ENCODE assay signal across 17 cellular contexts in genomic region chrX:84467898-84468297, GRCh38. TPM values are rescaled to one million over a fixed set of nuclear protein-coding genes. Genes with fewer than 3 reads are reported as not detected.
DNase-seq lines count a peak whose midpoint lies in the region; ATAC-seq and TF ChIP-seq lines count a peak whose summit lies in the region.
"Had no signal": no experiment of that assay in that cellular context is flagged by ENCODE, and none has a peak within 500 bp of the region (broad histone marks: within the 10 kb centered on the region; RNA-seq: fewer than 3 reads in every experiment).

No MANE protein-coding gene starts in this region.

- POLR2A ChIA-PET in SK-N-SH (lab: Yijun Ruan, JAX) = no interaction called here

- H3K79me2 ChIP-seq in SK-N-SH (ENCODE audit: insufficient read depth) = no peaks in the 10 kb centered on the region
- H3K79me2 ChIP-seq in Karpas-422 (ENCODE audit: low read length) = no peaks in the 10 kb centered on the region

- H3K9me3 ChIP-seq in SK-N-SH (no peaks in the 10 kb centered on the region), Karpas-422 (ENCODE audit: low read length) (0 out of 2 replicates have a peak, but pooled peaks cover 2% of the 10 kb centered on the region)
- H3K9me3 ChIP-seq: A549, Caco-2 had no signal

- H3K27me3 Mint-ChIP-seq in mesothelial cell of epicardium (ENCODE audit: low read depth) = no peaks in the 10 kb centered on the region
- H3K27me3 Mint-ChIP-seq: B cell; CD4-positive, alpha-beta T cell had no signal

- H3K27me3 ChIP-seq in SK-N-SH (ENCODE audit: insufficient read depth) = no peaks in the 10 kb centered on the region
- no peaks in the 10 kb centered on the region for H3K27me3 ChIP-seq in Karpas-422 (ENCODE audit: low read length)

- DNase-seq in SK-N-SH = peak; percentile 7
- no peak for DNase-seq in mesothelial cell of epicardium (ENCODE audit: low spot score in 2 of 2, unreplicated experiment in 2 of 2)
- DNase-seq in GM19238 (ENCODE audit: insufficient read length, low spot score) = no peak
- DNase-seq in Karpas-422 = no peak
- DNase-seq: AML-193; C1 segment of cervical spinal cord; Caco-2; Calu3; CD4-positive, alpha-beta T cell; CD8-positive, alpha-beta T cell; DMS79 treated with DMSO at 0.1 percent for 48 hours; GF-D8 had no signal

- TF ChIP-seq EP300 in SK-N-SH (IDR thresholded peaks at IDR 0.05; ENCODE audit: borderline replicate concordance in 1 of 2, low read depth in 1 of 2, low read length in 1 of 2) = peak in 1 of 2 experiments; percentile 14; a peak in 1 of 4 replicates

- TF ChIP-seq RAD21 in SK-N-SH (IDR thresholded peaks at IDR 0.05; ENCODE audit: low read length) = no peak

- no peak overlapping the region for H2AFZ ChIP-seq in SK-N-SH (ENCODE audit: low read depth)
- H2AFZ ChIP-seq in Karpas-422 (ENCODE audit: low read length) = no peak overlapping the region

- H3K36me3 ChIP-seq in SK-N-SH (replicated peaks in 1 of 2; ENCODE audit: control insufficient read depth in 1 of 2, insufficient read depth in 2 of 2, low read length in 1 of 2) (peaks cover 5 to 22% of the 10 kb centered on the region in 2 experiments), Karpas-422 (ENCODE audit: insufficient read depth, low read length) (peaks cover 7% of the 10 kb centered on the region; the same call in 1 of the 2 replicates)
- H3K36me3 ChIP-seq: BLaER1 had no signal

- H3K4me3 ChIP-seq in SK-N-SH (ENCODE audit: low read depth in 2 of 2, low read length in 1 of 2) = no peak overlapping the region
- no peak overlapping the region for H3K4me3 ChIP-seq in Karpas-422 (ENCODE audit: low read length)
- H3K4me3 ChIP-seq: A549, BLaER1 had no signal

- peaks cover 24% of the 10 kb centered on the region for H3K36me3 Mint-ChIP-seq in mesothelial cell of epicardium
- H3K36me3 Mint-ChIP-seq: CD8-positive, alpha-beta T cell had no signal

- H3K9me2 ChIP-seq in SK-N-SH (no peaks in the 10 kb centered on the region), Karpas-422 (replicated peaks; ENCODE audit: insufficient read depth, low read length) (no peaks in the 10 kb centered on the region)

- no peak overlapping the region; a peak in 1 of 4 replicates for H3K27ac ChIP-seq in SK-N-SH (ENCODE audit: low read depth in 2 of 2, low read length in 1 of 2)
- no peak overlapping the region for H3K27ac ChIP-seq in Karpas-422 (ENCODE audit: low read length)
- H3K27ac ChIP-seq: 22Rv1, A549, BLaER1 had no signal

- TF ChIP-seq CTCF in SK-N-SH (IDR thresholded peaks at IDR 0.05) (no peak), mesothelial cell of epicardium (IDR thresholded peaks at IDR 0.05; ENCODE audit: unreplicated experiment) (no peak)

- H3K4me1 ChIP-seq in SK-N-SH (ENCODE audit: control insufficient read depth in 1 of 2, insufficient read depth in 2 of 2, low read depth in 1 of 2, low read length in 1 of 2) (no peaks in the 10 kb centered on the region; a peak in 1 of 4 replicates), Karpas-422 (ENCODE audit: low read length) (peaks cover 4% of the 10 kb centered on the region; the same call in 1 of the 2 replicates)
- H3K4me1 ChIP-seq: A549, BLaER1, Caco-2 had no signal

- H4K20me1 ChIP-seq in SK-N-SH (ENCODE audit: insufficient read depth) (no peaks in the 10 kb centered on the region), Karpas-422 (ENCODE audit: insufficient read depth, low read depth, low read length) (no peaks in the 10 kb centered on the region)
- H4K20me1 ChIP-seq: BLaER1 had no signal

- H3K4me1 Mint-ChIP-seq in mesothelial cell of epicardium = peaks cover 6% of the 10 kb centered on the region
- H3K4me1 Mint-ChIP-seq: B cell had no signal

- 19% methylated on average over 1 of the region's 1 CpG for WGBS in SK-N-SH (ENCODE audit: low lambda C conversion rate)

- H3K9ac ChIP-seq in SK-N-SH = no peak overlapping the region
- H3K9ac ChIP-seq in Karpas-422 (ENCODE audit: low read length) = no peak overlapping the region
- H3K9ac ChIP-seq: BLaER1 had no signal

- H3K4me3 Mint-ChIP-seq in mesothelial cell of epicardium = no peak overlapping the region
- H3K4me3 Mint-ChIP-seq: B cell; CD4-positive, alpha-beta T cell; CD8-positive, alpha-beta T cell had no signal

- H3K4me2 ChIP-seq in SK-N-SH (no peak overlapping the region), Karpas-422 (ENCODE audit: low read depth, low read length, poor library complexity, severe bottlenecking) (no peak overlapping the region)
- H3K4me2 ChIP-seq: A549, BLaER1 had no signal

- H3K9me3 Mint-ChIP-seq in mesothelial cell of epicardium = peaks cover 37% of the 10 kb centered on the region
- H3K9me3 Mint-ChIP-seq: CD4-positive, alpha-beta T cell; CD8-positive, alpha-beta T cell had no signal

- CTCF ChIA-PET in SK-N-SH (lab: Yijun Ruan, JAX) = no interaction called here

- peaks cover 3% of the 10 kb centered on the region for H3F3A ChIP-seq in SK-N-SH (replicated peaks; ENCODE audit: insufficient read depth)

- H3K27ac Mint-ChIP-seq in mesothelial cell of epicardium = peak overlapping the region; percentile 12
- H3K27ac Mint-ChIP-seq: B cell; CD4-positive, alpha-beta T cell; CD8-positive, alpha-beta T cell had no signal

- ATAC-seq in SK-N-SH treated with all-trans-retinoic acid at 6 μM for 48 hours = no peak
- ATAC-seq: A549; CD8-positive, alpha-beta T cell had no signal

TF ChIP-seq in SK-N-SH, 30 proteins besides CTCF, POLR2A, EP300 and RAD21:
- no peak for TF ChIP-seq SMC3 (IDR thresholded peaks at IDR 0.05; ENCODE audit: low read depth, low read length)

TF ChIP-seq in SK-N-SH treated with all-trans-retinoic acid at 6 μM for 48 hours, 23 proteins besides CTCF, POLR2A, EP300 and RAD21:
- TF ChIP-seq, protein P1, sequence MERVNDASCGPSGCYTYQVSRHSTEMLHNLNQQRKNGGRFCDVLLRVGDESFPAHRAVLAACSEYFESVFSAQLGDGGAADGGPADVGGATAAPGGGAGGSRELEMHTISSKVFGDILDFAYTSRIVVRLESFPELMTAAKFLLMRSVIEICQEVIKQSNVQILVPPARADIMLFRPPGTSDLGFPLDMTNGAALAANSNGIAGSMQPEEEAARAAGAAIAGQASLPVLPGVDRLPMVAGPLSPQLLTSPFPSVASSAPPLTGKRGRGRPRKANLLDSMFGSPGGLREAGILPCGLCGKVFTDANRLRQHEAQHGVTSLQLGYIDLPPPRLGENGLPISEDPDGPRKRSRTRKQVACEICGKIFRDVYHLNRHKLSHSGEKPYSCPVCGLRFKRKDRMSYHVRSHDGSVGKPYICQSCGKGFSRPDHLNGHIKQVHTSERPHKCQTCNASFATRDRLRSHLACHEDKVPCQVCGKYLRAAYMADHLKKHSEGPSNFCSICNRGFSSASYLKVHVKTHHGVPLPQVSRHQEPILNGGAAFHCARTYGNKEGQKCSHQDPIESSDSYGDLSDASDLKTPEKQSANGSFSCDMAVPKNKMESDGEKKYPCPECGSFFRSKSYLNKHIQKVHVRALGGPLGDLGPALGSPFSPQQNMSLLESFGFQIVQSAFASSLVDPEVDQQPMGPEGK (CRISPR knock-in tag; IDR thresholded peaks at IDR 0.05; ENCODE audit: borderline replicate concordance) = no peak

RNA-seq across cellular contexts. Expression of gene HDX, which starts 34.4 kb away (rescaled TPM):
- polyA plus RNA-seq in SK-N-SH (2012; rRNA removed) = 1.2 and 1.6 TPM in 2 replicates
- polyA plus RNA-seq in SK-N-SH (2012; cell fraction: cytosol; rRNA removed) = 1.8 and 2.2 TPM in 2 replicates
- polyA plus RNA-seq in SK-N-SH (2012; cell fraction: nucleus; rRNA removed) = 1.2 and 2.3 TPM in 2 replicates
- total RNA-seq in mesothelial cell of epicardium = 12.6 to 13.1 TPM (median 12.9 TPM) in 3 replicates
- total RNA-seq in Karpas-422 (2014; rRNA removed; shearing (Covaris generic); ENCODE audit: low replicate concordance) = 5.4 and 12.2 TPM in 2 replicates
